In genomic region chr17:28228109-28228840, GRCh38 we compare ENCODE assay signal across 9 cellular contexts.
DNase-seq lines count a peak whose midpoint lies in the region; ATAC-seq and TF ChIP-seq lines count a peak whose summit lies in the region.
"Had no signal": no experiment of that assay in that cellular context is flagged by ENCODE, and none has a peak within 500 bp of the region (broad histone marks: within the 10 kb centered on the region; RNA-seq: fewer than 3 reads in every experiment).

No MANE protein-coding gene starts in this region.

- 18 to 25% methylated on average over 20 to 22 of the region's 22 CpGs for WGBS in heart right ventricle, 2 donors

- H3K27ac ChIP-seq in heart right ventricle (no peak overlapping the region), right atrium auricular region (no peak overlapping the region), lower lobe of right lung (peak overlapping the region; percentile 70)

- no peaks in the 10 kb centered on the region for H3K9me3 Mint-ChIP-seq in MCF 10A (ENCODE audit: unreplicated experiment)

- H3K27me3 ChIP-seq in heart right ventricle (peaks cover 13 to 53% (median 45%) of the 10 kb centered on the region in 7 donors), right atrium auricular region (peaks cover 0 to 24% of the 10 kb centered on the region in 2 donors), lower lobe of right lung (ENCODE audit: low read depth) (peaks cover 37% of the 10 kb centered on the region)

- BruUV-seq in MCF 10A (replicated peaks; lab: Mats Ljungman, UMichigan) = no TSS peak

- H3K27ac Mint-ChIP-seq in MCF 10A (ENCODE audit: low read depth, unreplicated experiment) = peak overlapping the region; percentile 94

- DNase-seq in heart right ventricle = no peak
- DNase-seq in right atrium auricular region (ENCODE audit: low spot score) = no peak
- no peak for DNase-seq in MCF 10A (ENCODE audit: unreplicated experiment)
- DNase-seq in lower lobe of right lung = no peak
- DNase-seq in NK-92 (lab: John Stamatoyannopoulos, UW; ENCODE audit: unreplicated experiment) = no peak
- DNase-seq in dedifferentiated amniotic fluid mesenchymal stem cell (ENCODE audit: extremely low spot score) = no peak
- DNase-seq in activated effector memory CD4-positive, alpha-beta T cell treated with Interleukin-2 at 50 U/mL for 16 hours = no peak
- DNase-seq: SHP77 treated with DMSO at 0.1 percent for 48 hours had no signal

- H3K36me3 ChIP-seq in heart right ventricle = no peaks in the 10 kb centered on the region
- no peaks in the 10 kb centered on the region for H3K36me3 ChIP-seq in right atrium auricular region
- H3K36me3 ChIP-seq in lower lobe of right lung = no peaks in the 10 kb centered on the region

- H3K36me3 Mint-ChIP-seq in MCF 10A (ENCODE audit: insufficient read depth, unreplicated experiment) = peaks cover under 1% of the 10 kb centered on the region

- H3K4me1 ChIP-seq in heart right ventricle = peaks cover 0 to 13% (median 12%) of the 10 kb centered on the region in 9 donors
- H3K4me1 ChIP-seq in right atrium auricular region = peaks cover 0 to 13% of the 10 kb centered on the region in 2 donors
- peaks cover 8% of the 10 kb centered on the region for H3K4me1 ChIP-seq in lower lobe of right lung

- intact Hi-C loops in heart right ventricle (cut with DNase I) (no loop called here), MCF 10A (cut with micrococcal nuclease) (no loop called here), lower lobe of right lung (cut with DNase I) (no loop called here)

- peak overlapping the region in 9 of 10 donors; percentile 4 to 46 (median 31) for H3K4me3 ChIP-seq in heart right ventricle
- H3K4me3 ChIP-seq in right atrium auricular region = peak overlapping the region in 1 of 2 donors; percentile 38
- peak overlapping the region; percentile 54 for H3K4me3 ChIP-seq in lower lobe of right lung

- H3K27me3 Mint-ChIP-seq in MCF 10A (ENCODE audit: insufficient read depth, unreplicated experiment) = no peaks in the 10 kb centered on the region

- no peaks in the 10 kb centered on the region for H3K9me3 ChIP-seq in heart right ventricle
- H3K9me3 ChIP-seq in right atrium auricular region = no peaks in the 10 kb centered on the region
- no peaks in the 10 kb centered on the region for H3K9me3 ChIP-seq in lower lobe of right lung

- peak overlapping the region; percentile 88 for H3K4me3 Mint-ChIP-seq in MCF 10A (ENCODE audit: unreplicated experiment)

- CTCF ChIA-PET in MCF 10A (lab: Yijun Ruan, JAX) = interaction anchor here (0.5 to 9.6 kb wide), 3 partner anchors 92 to 275 kb away, joined by 3 to 85 read pairs (median 3); partner anchors contain the start of gene TMEM97

- TF ChIP-seq CTCF in heart right ventricle (IDR thresholded peaks at IDR 0.05) = no peak
- no peak for TF ChIP-seq CTCF in right atrium auricular region (IDR thresholded peaks at IDR 0.05)
- peak; percentile 23 for TF ChIP-seq CTCF in MCF 10A (IDR thresholded peaks at IDR 0.05; ENCODE audit: unreplicated experiment)
- TF ChIP-seq CTCF in lower lobe of right lung (IDR thresholded peaks at IDR 0.05) = no peak

- H3K4me1 Mint-ChIP-seq in MCF 10A (ENCODE audit: insufficient read depth, unreplicated experiment) = peaks cover 8% of the 10 kb centered on the region

- ATAC-seq in heart right ventricle (peak in 2 of 8 donors; percentile 9 to 22), lower lobe of right lung (peak; percentile 26 to 28), HG02870 (IDR thresholded peaks at IDR 0.05; ENCODE audit: unreplicated experiment) (no peak)

- POLR2A ChIA-PET in MCF 10A (lab: Yijun Ruan, JAX) = interaction anchor here (0.5 to 1.4 kb wide), 3 partner anchors 12 to 119 kb away, joined by 3 to 5 read pairs (median 4); no protein-coding TSS in a partner anchor
